In the genomic region with DNA sequence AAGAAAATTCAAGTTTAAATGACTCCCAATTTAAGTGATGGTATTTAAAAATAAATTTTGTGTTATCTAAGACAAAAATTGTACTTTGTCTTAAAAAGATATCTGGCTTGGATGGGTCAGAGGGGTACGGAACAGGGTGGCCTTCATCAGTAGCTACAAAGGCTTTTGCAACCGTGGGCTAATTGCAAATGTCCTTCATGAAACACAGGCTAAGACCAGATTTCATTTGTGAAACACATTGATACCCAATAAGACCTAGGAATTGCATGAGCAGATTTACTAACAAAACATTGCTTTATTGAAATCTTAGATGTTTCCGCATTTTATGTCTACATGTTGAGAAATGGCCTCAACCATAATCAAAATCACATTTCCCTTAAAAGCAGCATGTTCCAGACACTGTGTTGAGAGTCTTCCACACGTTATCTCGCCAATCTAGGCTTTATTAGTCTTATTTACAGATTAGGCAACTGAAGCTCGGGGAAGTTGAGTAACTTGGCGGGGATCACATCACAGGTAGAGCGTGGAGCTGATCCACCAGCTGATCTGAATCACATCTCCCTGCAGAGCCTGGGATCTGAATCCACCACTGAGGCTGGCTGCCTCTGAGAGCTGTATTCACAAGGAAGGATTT, we compare ENCODE assay signal across 19 cellular contexts. TPM values are rescaled to one million over a fixed set of nuclear protein-coding genes. Genes with fewer than 3 reads are reported as not detected.
"Had no signal": no experiment of that assay in that cellular context is flagged by ENCODE, and none has a peak within 500 bp of the region (broad histone marks: within the 10 kb centered on the region; RNA-seq: fewer than 3 reads in every experiment).

No MANE protein-coding gene starts in this region.

- H3K36me3 ChIP-seq: colonic mucosa, lower lobe of right lung, ovary, sigmoid colon, spleen had no signal

- H3K4me1 ChIP-seq: colonic mucosa, lower lobe of right lung, sigmoid colon, spleen had no signal

- H3K27ac ChIP-seq: colonic mucosa, lower lobe of right lung, ovary, sigmoid colon, spleen had no signal

- H3K4me1 Mint-ChIP-seq: activated naive CD4-positive, alpha-beta T cell treated with anti-CD3 and anti-CD28 coated beads, Interleukin-2, amount 50 U/mL, for 24 hours; neural crest cell had no signal

- H3K4me3 ChIP-seq: colonic mucosa, lower lobe of right lung, ovary, sigmoid colon, spleen had no signal

- H3K9me3 Mint-ChIP-seq: activated naive CD4-positive, alpha-beta T cell treated with anti-CD3 and anti-CD28 coated beads, Interleukin-2, amount 50 U/mL, for 24 hours; activated T-cell treated with anti-CD3 and anti-CD28 coated beads, Interleukin-2, amount 50 U/mL, for 4 hours; neural crest cell; stimulated activated naive CD8-positive, alpha-beta T cell treated with anti-CD3 and anti-CD28 coated beads, Interleukin-15, amount 100 ng/mL, for 72 hours; type B pancreatic cell had no signal

- H3K9me3 ChIP-seq: colonic mucosa, lower lobe of right lung, ovary, sigmoid colon, spleen had no signal

- H3K36me3 Mint-ChIP-seq: activated naive CD4-positive, alpha-beta T cell treated with anti-CD3 and anti-CD28 coated beads, Interleukin-2, amount 50 U/mL, for 24 hours; type B pancreatic cell had no signal

- H3K27ac Mint-ChIP-seq: activated naive CD4-positive, alpha-beta T cell treated with anti-CD3 and anti-CD28 coated beads, Interleukin-2, amount 50 U/mL, for 24 hours; stimulated activated naive CD8-positive, alpha-beta T cell treated with anti-CD3 and anti-CD28 coated beads, Interleukin-15, amount 100 ng/mL, for 72 hours; type B pancreatic cell had no signal

- DNase-seq: activated CD4-positive, alpha-beta T cell treated with anti-CD3 and anti-CD28 coated beads, Interleukin-2, amount 50 U/mL, for 48 hours; activated CD4-positive, CD25-positive, alpha-beta regulatory T cell treated with anti-CD3 and anti-CD28 coated beads, Interleukin-2, amount 50 U/mL, for 72 hours; activated effector memory CD4-positive, alpha-beta T cell treated with Interleukin-2 at 50 U/mL for 16 hours; activated T-cell treated with anti-CD3 and anti-CD28 coated beads, Interleukin-2, amount 50 U/mL, for 4 hours; central memory CD4-positive, alpha-beta T cell; colonic mucosa; lower lobe of right lung; ovary; sigmoid colon; spleen; stimulated activated naive CD8-positive, alpha-beta T cell treated with anti-CD3 and anti-CD28 coated beads, Interleukin-15, amount 100 ng/mL, for 72 hours; T-helper 1 cell; T1000 had no signal

- ATAC-seq: activated T-cell treated with anti-CD3 and anti-CD28 coated beads, Interleukin-2, amount 50 U/mL, for 4 hours; stimulated activated naive CD8-positive, alpha-beta T cell treated with anti-CD3 and anti-CD28 coated beads, Interleukin-15, amount 100 ng/mL, for 72 hours had no signal

- H3K27me3 ChIP-seq: colonic mucosa, ovary, sigmoid colon had no signal

- H3K4me3 Mint-ChIP-seq: activated naive CD4-positive, alpha-beta T cell treated with anti-CD3 and anti-CD28 coated beads, Interleukin-2, amount 50 U/mL, for 24 hours; activated T-cell treated with anti-CD3 and anti-CD28 coated beads, Interleukin-2, amount 50 U/mL, for 4 hours; neural crest cell; stimulated activated naive CD8-positive, alpha-beta T cell treated with anti-CD3 and anti-CD28 coated beads, Interleukin-15, amount 100 ng/mL, for 72 hours; type B pancreatic cell had no signal

RNA-seq across cellular contexts. Expression of gene FBXO39, which starts 21.8 kb away (rescaled TPM):
- total RNA-seq: activated T-cell treated with anti-CD3 and anti-CD28 coated beads, Interleukin-2, amount 50 U/mL, for 4 hours; colonic mucosa; lower lobe of right lung; neural crest cell; sigmoid colon; temporal lobe had no signal

RNA-seq across cellular contexts. Expression of gene TEKT1, which starts 33.7 kb away (rescaled TPM):
- total RNA-seq: activated T-cell treated with anti-CD3 and anti-CD28 coated beads, Interleukin-2, amount 50 U/mL, for 4 hours; colonic mucosa; glomerular endothelial cell; neural crest cell; pulmonary artery endothelial cell; sigmoid colon; spleen had no signal

RNA-seq across cellular contexts. Expression of gene XAF1, which starts 42.0 kb away (rescaled TPM):
- total RNA-seq: neural crest cell had no signal
